In the genomic region with DNA sequence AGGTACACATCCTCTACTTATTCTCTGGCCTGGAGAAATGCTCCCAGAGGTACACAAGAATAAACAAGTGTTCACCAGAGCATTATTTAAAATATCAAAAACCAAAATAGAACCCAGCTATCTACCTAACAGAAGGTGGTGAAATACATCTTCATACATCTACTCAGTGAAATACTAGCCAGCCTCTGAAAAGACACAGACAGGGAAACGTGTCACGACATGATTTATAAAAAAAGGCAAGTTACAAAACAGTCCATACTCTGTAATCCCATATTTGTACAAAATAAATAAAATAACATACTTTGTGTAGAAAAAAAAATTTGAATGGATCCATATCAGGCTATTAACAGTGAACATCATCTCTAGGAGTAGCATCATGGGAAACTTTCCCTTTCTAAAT, we compare ENCODE assay signal across 23 cellular contexts. TPM values are rescaled to one million over a fixed set of nuclear protein-coding genes. Genes with fewer than 3 reads are reported as not detected.
"Had no signal": no experiment of that assay in that cellular context is flagged by ENCODE, and none has a peak within 500 bp of the region (broad histone marks: within the 10 kb centered on the region; RNA-seq: fewer than 3 reads in every experiment).

No MANE protein-coding gene starts in this region.

- DNase-seq: effector memory CD8-positive, alpha-beta T cell; esophagus squamous epithelium; foreskin fibroblast; head of caudate nucleus; hypothalamus; islet precursor cell; mucosa of descending colon; naive thymus-derived CD8-positive, alpha-beta T cell; posterior cingulate gyrus; sigmoid colon; small intestine; stimulated activated CD4-positive, alpha-beta T cell treated with anti-CD3 and anti-CD28 coated beads, Interleukin-12 subunit alpha, Interleukin-12 subunit beta, amount 100 ng/mL, for 4 hours; stimulated activated naive CD4-positive, alpha-beta T cell; stomach; substantia nigra; trophoblast cell had no signal

- H3K9me3 Mint-ChIP-seq: dendritic cell treated with granulocyte-macrophage colony-stimulating factor and Interleukin-4, amounts not matched to agents 40 ng/mL and 50 ng/mL, for 4 days; effector memory CD8-positive, alpha-beta T cell; naive thymus-derived CD8-positive, alpha-beta T cell had no signal

- FAIRE-seq: colon, small intestine had no signal

- H3K4me1 ChIP-seq: right atrium auricular region, sigmoid colon had no signal

- H3K27me3 ChIP-seq: esophagus squamous epithelium, neutrophil, right atrium auricular region, sigmoid colon, stomach had no signal

- H3K27ac ChIP-seq: esophagus squamous epithelium, neutrophil, right atrium auricular region, sigmoid colon, stomach, thoracic aorta had no signal

- H3K9me3 ChIP-seq: esophagus squamous epithelium, mucosa of descending colon, neutrophil, right atrium auricular region, sigmoid colon, stomach, thoracic aorta had no signal

- H3K27ac Mint-ChIP-seq: dendritic cell treated with granulocyte-macrophage colony-stimulating factor and Interleukin-4, amounts not matched to agents 40 ng/mL and 50 ng/mL, for 4 days had no signal

- H3K27me3 Mint-ChIP-seq: dendritic cell treated with granulocyte-macrophage colony-stimulating factor and Interleukin-4, amounts not matched to agents 40 ng/mL and 50 ng/mL, for 4 days; effector memory CD8-positive, alpha-beta T cell; naive thymus-derived CD8-positive, alpha-beta T cell had no signal

- ATAC-seq: effector memory CD8-positive, alpha-beta T cell; left lobe of liver; mucosa of descending colon; naive thymus-derived CD8-positive, alpha-beta T cell had no signal

- H3K4me3 Mint-ChIP-seq: dendritic cell treated with granulocyte-macrophage colony-stimulating factor and Interleukin-4, amounts not matched to agents 40 ng/mL and 50 ng/mL, for 4 days; effector memory CD8-positive, alpha-beta T cell; naive thymus-derived CD8-positive, alpha-beta T cell had no signal

- H3K4me3 ChIP-seq: esophagus squamous epithelium, mucosa of descending colon, right atrium auricular region, sigmoid colon, stomach, thoracic aorta had no signal

RNA-seq across cellular contexts. Expression of a gene that starts 42.6 kb away (rescaled TPM):
- total RNA-seq: lower leg skin; naive thymus-derived CD8-positive, alpha-beta T cell; right atrium auricular region; thoracic aorta had no signal
